Comparison of ENCODE assay signal across 40 cellular contexts in genomic region chr9:101904845-101905244, GRCh38.
"Had no signal": no experiment of that assay in that cellular context is flagged by ENCODE, and none has a peak within 500 bp of the region (broad histone marks: within the 10 kb centered on the region; RNA-seq: fewer than 3 reads in every experiment).

No MANE protein-coding gene starts in this region.

- H3K27ac Mint-ChIP-seq: activated naive CD4-positive, alpha-beta T cell treated with anti-CD3 and anti-CD28 coated beads for 36 hours; activated naive CD4-positive, alpha-beta T cell treated with anti-CD3 and anti-CD28 coated beads, Interleukin-2, amount 10 ng/mL, durations not matched to agents 7 days and 5 days; activated naive CD4-positive, alpha-beta T cell treated with anti-CD3 and anti-CD28 coated beads, Interleukin-2, amount 50 U/mL, for 24 hours; activated naive CD4-positive, alpha-beta T cell treated with anti-CD3 and anti-CD28 coated beads, Interleukin-2, amount 50 U/mL, for 72 hours; activated naive CD8-positive, alpha-beta T cell; activated naive CD8-positive, alpha-beta T cell treated with anti-CD3 and anti-CD28 coated beads for 36 hours; activated naive CD8-positive, alpha-beta T cell treated with anti-CD3 and anti-CD28 coated beads, Interleukin-2, amount 10 ng/mL, durations not matched to agents 7 days and 5 days; activated naive CD8-positive, alpha-beta T cell treated with anti-CD3 and anti-CD28 coated beads, Interleukin-2, amount 50 U/mL, for 24 hours; activated T-cell treated with anti-CD3 and anti-CD28 coated beads, Interleukin-2, amount 50 U/mL, for 24 hours; activated T-cell treated with anti-CD3 and anti-CD28 coated beads, Interleukin-2, amount 50 U/mL, for 72 hours; activated T-helper 1 cell treated with anti-CD3 and anti-CD28 coated beads, Interleukin-12 subunit alpha, Interleukin-12 subunit beta, Interleukin-2, Interleukin-4 antibody, amounts not matched to agents 30 ng/mL and 10 ng/mL and 1 ng/mL, durations not matched to agents 14 hours and 24 hours and 36 hours; activated T-helper 17 cell treated with anti-CD3 and anti-CD28 coated beads, Interleukin-2, amount 50 U/mL, for 72 hours; activated T-helper 2 cell treated with anti-CD3 and anti-CD28 coated beads, Interferon-gamma antibody, Interleukin-2, Interleukin-4, amounts not matched to agents 10 μg/mL and 5 μg/mL and 100 μg/mL, durations not matched to agents 14 hours and 24 hours and 36 hours; brain had no signal

- H3K27ac ChIP-seq: adrenal gland, ascending aorta, body of pancreas, brain microvascular endothelial cell, breast epithelium, cardiac muscle cell had no signal

- H3K4me3 Mint-ChIP-seq: activated naive CD4-positive, alpha-beta T cell treated with anti-CD3 and anti-CD28 coated beads for 36 hours; activated naive CD4-positive, alpha-beta T cell treated with anti-CD3 and anti-CD28 coated beads, Interleukin-2, amount 10 ng/mL, durations not matched to agents 7 days and 5 days; activated naive CD4-positive, alpha-beta T cell treated with anti-CD3 and anti-CD28 coated beads, Interleukin-2, amount 50 U/mL, for 24 hours; activated naive CD8-positive, alpha-beta T cell; activated naive CD8-positive, alpha-beta T cell treated with anti-CD3 and anti-CD28 coated beads for 36 hours; activated naive CD8-positive, alpha-beta T cell treated with anti-CD3 and anti-CD28 coated beads, Interleukin-2, amount 10 ng/mL, durations not matched to agents 7 days and 5 days; activated naive CD8-positive, alpha-beta T cell treated with anti-CD3 and anti-CD28 coated beads, Interleukin-2, amount 50 U/mL, for 24 hours; activated T-cell treated with anti-CD3 and anti-CD28 coated beads, Interleukin-2, amount 50 U/mL, for 24 hours; activated T-cell treated with anti-CD3 and anti-CD28 coated beads, Interleukin-2, amount 50 U/mL, for 4 hours; activated T-cell treated with anti-CD3 and anti-CD28 coated beads, Interleukin-2, amount 50 U/mL, for 72 hours; activated T-helper 1 cell treated with anti-CD3 and anti-CD28 coated beads, Interleukin-12 subunit alpha, Interleukin-12 subunit beta, Interleukin-2, Interleukin-4 antibody, amounts not matched to agents 30 ng/mL and 10 ng/mL and 1 ng/mL, durations not matched to agents 14 hours and 24 hours and 36 hours; activated T-helper 17 cell treated with anti-CD3 and anti-CD28 coated beads, Interleukin-2, amount 50 U/mL, for 72 hours; brain; central memory CD8-positive, alpha-beta T cell had no signal

- ATAC-seq: activated naive CD4-positive, alpha-beta T cell treated with anti-CD3 and anti-CD28 coated beads, Interleukin-2, amount 50 U/mL, for 72 hours; activated naive CD8-positive, alpha-beta T cell treated with anti-CD3 and anti-CD28 coated beads, Interleukin-2, amount 50 U/mL, for 24 hours; activated T-cell treated with anti-CD3 and anti-CD28 coated beads, Interleukin-2, amount 50 U/mL, for 4 hours; activated T-cell treated with anti-CD3 and anti-CD28 coated beads, Interleukin-2, amount 50 U/mL, for 72 hours; activated T-helper 17 cell treated with anti-CD3 and anti-CD28 coated beads, Interleukin-2, amount 50 U/mL, for 72 hours; body of pancreas had no signal

- H3K4me3 ChIP-seq: adrenal gland, ascending aorta, body of pancreas, breast epithelium, cardiac muscle cell had no signal

- H3K9me3 Mint-ChIP-seq: activated naive CD4-positive, alpha-beta T cell treated with anti-CD3 and anti-CD28 coated beads, Interleukin-2, amount 10 ng/mL, durations not matched to agents 7 days and 5 days; activated naive CD8-positive, alpha-beta T cell treated with anti-CD3 and anti-CD28 coated beads for 36 hours; activated T-cell treated with anti-CD3 and anti-CD28 coated beads, Interleukin-2, amount 50 U/mL, for 4 hours; activated T-helper 1 cell treated with anti-CD3 and anti-CD28 coated beads, Interleukin-12 subunit alpha, Interleukin-12 subunit beta, Interleukin-2, Interleukin-4 antibody, amounts not matched to agents 30 ng/mL and 10 ng/mL and 1 ng/mL, durations not matched to agents 14 hours and 24 hours and 36 hours; activated T-helper 2 cell treated with anti-CD3 and anti-CD28 coated beads, Interferon-gamma antibody, Interleukin-2, Interleukin-4, amounts not matched to agents 10 μg/mL and 5 μg/mL and 100 μg/mL, durations not matched to agents 14 hours and 24 hours and 36 hours had no signal

- H3K4me1 Mint-ChIP-seq: activated naive CD4-positive, alpha-beta T cell treated with anti-CD3 and anti-CD28 coated beads, Interleukin-2, amount 10 ng/mL, durations not matched to agents 7 days and 5 days; activated naive CD4-positive, alpha-beta T cell treated with anti-CD3 and anti-CD28 coated beads, Interleukin-2, amount 50 U/mL, for 24 hours; activated naive CD8-positive, alpha-beta T cell treated with anti-CD3 and anti-CD28 coated beads for 36 hours; activated naive CD8-positive, alpha-beta T cell treated with anti-CD3 and anti-CD28 coated beads, Interleukin-2, amount 10 ng/mL, durations not matched to agents 7 days and 5 days; activated naive CD8-positive, alpha-beta T cell treated with anti-CD3 and anti-CD28 coated beads, Interleukin-2, amount 50 U/mL, for 24 hours; activated T-helper 17 cell treated with anti-CD3 and anti-CD28 coated beads, Interleukin-2, amount 50 U/mL, for 72 hours; brain; central memory CD8-positive, alpha-beta T cell had no signal

- FAIRE-seq: astrocyte, bronchial epithelial cell had no signal

- H3K27me3 ChIP-seq: adrenal gland, ascending aorta, body of pancreas, brain microvascular endothelial cell, breast epithelium, cardiac muscle cell had no signal

- DNase-seq: activated effector memory CD4-positive, alpha-beta T cell treated with anti-CD3 and anti-CD28 coated beads, Interleukin-2, amount 50 U/mL, for 16 hours; activated effector memory CD4-positive, alpha-beta T cell treated with Interleukin-2 at 50 U/mL for 16 hours; activated gamma-delta T cell; activated gamma-delta T cell treated with Interleukin-2 at 50 U/mL for 16 hours; activated naive CD4-positive, alpha-beta T cell; activated naive CD4-positive, alpha-beta T cell treated with anti-CD3 and anti-CD28 coated beads for 36 hours; activated naive CD4-positive, alpha-beta T cell treated with anti-CD3 and anti-CD28 coated beads, Interleukin-2, amount 10 ng/mL, durations not matched to agents 7 days and 5 days; activated naive CD4-positive, alpha-beta T cell treated with anti-CD3 and anti-CD28 coated beads, Interleukin-2, amount 50 U/mL, for 16 hours; activated naive CD4-positive, alpha-beta T cell treated with Interleukin-2 at 50 U/mL for 16 hours; activated naive CD8-positive, alpha-beta T cell treated with anti-CD3 and anti-CD28 coated beads for 36 hours; activated naive CD8-positive, alpha-beta T cell treated with anti-CD3 and anti-CD28 coated beads, Interleukin-2, amount 10 ng/mL, durations not matched to agents 7 days and 5 days; activated naive CD8-positive, alpha-beta T cell treated with anti-CD3 and anti-CD28 coated beads, Interleukin-2, amount 50 U/mL, for 24 hours; activated T-cell treated with anti-CD3 and anti-CD28 coated beads, Interleukin-2, amount 50 U/mL, for 1 hour; activated T-cell treated with anti-CD3 and anti-CD28 coated beads, Interleukin-2, amount 50 U/mL, for 24 hours; activated T-cell treated with anti-CD3 and anti-CD28 coated beads, Interleukin-2, amount 50 U/mL, for 4 hours; activated T-cell treated with anti-CD3 and anti-CD28 coated beads, Interleukin-2, amount 50 U/mL, for 48 hours; activated T-cell treated with anti-CD3 and anti-CD28 coated beads, Interleukin-2, amount 50 U/mL, for 72 hours; adrenal gland; amniotic stem cell; amygdala; anterior cingulate cortex; aorta; body of pancreas; brain microvascular endothelial cell; caudate nucleus; central memory CD4-positive, alpha-beta T cell; cerebellar nuclear complex had no signal

- H3K9me3 ChIP-seq: adrenal gland, body of pancreas had no signal

- H3K27me3 Mint-ChIP-seq: activated naive CD4-positive, alpha-beta T cell treated with anti-CD3 and anti-CD28 coated beads, Interleukin-2, amount 10 ng/mL, durations not matched to agents 7 days and 5 days; activated naive CD4-positive, alpha-beta T cell treated with anti-CD3 and anti-CD28 coated beads, Interleukin-2, amount 50 U/mL, for 24 hours; activated naive CD8-positive, alpha-beta T cell; activated naive CD8-positive, alpha-beta T cell treated with anti-CD3 and anti-CD28 coated beads for 36 hours; activated naive CD8-positive, alpha-beta T cell treated with anti-CD3 and anti-CD28 coated beads, Interleukin-2, amount 10 ng/mL, durations not matched to agents 7 days and 5 days; activated naive CD8-positive, alpha-beta T cell treated with anti-CD3 and anti-CD28 coated beads, Interleukin-2, amount 50 U/mL, for 24 hours; activated T-cell treated with anti-CD3 and anti-CD28 coated beads, Interleukin-2, amount 50 U/mL, for 24 hours; activated T-helper 17 cell treated with anti-CD3 and anti-CD28 coated beads, Interleukin-2, amount 50 U/mL, for 72 hours; brain; central memory CD8-positive, alpha-beta T cell had no signal

- H3K36me3 ChIP-seq: adrenal gland, ascending aorta, brain microvascular endothelial cell, breast epithelium, cardiac muscle cell had no signal

- H3K4me1 ChIP-seq: adrenal gland, ascending aorta, body of pancreas, breast epithelium had no signal

- H3K36me3 Mint-ChIP-seq: activated naive CD4-positive, alpha-beta T cell treated with anti-CD3 and anti-CD28 coated beads, Interleukin-2, amount 10 ng/mL, durations not matched to agents 7 days and 5 days; activated naive CD4-positive, alpha-beta T cell treated with anti-CD3 and anti-CD28 coated beads, Interleukin-2, amount 50 U/mL, for 24 hours; activated naive CD4-positive, alpha-beta T cell treated with anti-CD3 and anti-CD28 coated beads, Interleukin-2, amount 50 U/mL, for 72 hours; activated naive CD8-positive, alpha-beta T cell; activated naive CD8-positive, alpha-beta T cell treated with anti-CD3 and anti-CD28 coated beads for 36 hours; activated naive CD8-positive, alpha-beta T cell treated with anti-CD3 and anti-CD28 coated beads, Interleukin-2, amount 10 ng/mL, durations not matched to agents 7 days and 5 days; brain had no signal
